Comparison of ENCODE assay signal across 2 cellular contexts in genomic region chr7:27174077-27175004, GRCh38.
TF ChIP-seq lines count a peak whose summit lies in the region.

TSS of gene HOXA10 (minus strand) at chr7:27174320. CDS start at chr7:27174306, 14 bp downstream.

TF ChIP-seq in SK-N-SH, 30 proteins besides CTCF, POLR2A, EP300 and RAD21 (continued from another document):
- no peak for TF ChIP-seq PBX3 (IDR thresholded peaks at IDR 0.05)
- TF ChIP-seq IRF3 (IDR thresholded peaks at IDR 0.05; ENCODE audit: low read depth, low read length), result no peak
- no peak for TF ChIP-seq NFIC (IDR thresholded peaks at IDR 0.05; ENCODE audit: borderline replicate concordance)
- no peak for TF ChIP-seq JUND (IDR thresholded peaks at IDR 0.05)
- TF ChIP-seq GABPA (IDR thresholded peaks at IDR 0.05; ENCODE audit: low read depth), result no peak
- no peak for TF ChIP-seq TCF12 (IDR thresholded peaks at IDR 0.05)
- TF ChIP-seq SIN3A (IDR thresholded peaks at IDR 0.05; ENCODE audit: borderline replicate concordance, low read depth, low read length), result no peak
- no peak for TF ChIP-seq YY1 (IDR thresholded peaks at IDR 0.05; ENCODE audit: low read depth)
- no peak for TF ChIP-seq FOSL2 (IDR thresholded peaks at IDR 0.05; ENCODE audit: borderline replicate concordance, low read depth)
- no peak for TF ChIP-seq TAF1 (IDR thresholded peaks at IDR 0.05; ENCODE audit: borderline replicate concordance, low read depth, low read length)
- TF ChIP-seq FOXM1 (IDR thresholded peaks at IDR 0.05; ENCODE audit: low read depth), result no peak

TF ChIP-seq in SK-N-SH treated with all-trans-retinoic acid at 6 μM for 48 hours, 23 proteins besides CTCF, POLR2A, EP300 and RAD21 (continued from another document):
- TF ChIP-seq POU6F1 (CRISPR knock-in tag; IDR thresholded peaks at IDR 0.05; ENCODE audit: borderline replicate concordance, low read depth) (no peak), CSDC2 (CRISPR knock-in tag; IDR thresholded peaks at IDR 0.05) (no peak), CSRNP3 (CRISPR knock-in tag; IDR thresholded peaks at IDR 0.05) (no peak), ZNF70 (CRISPR knock-in tag; IDR thresholded peaks at IDR 0.05) (no peak), BACH2 (CRISPR knock-in tag; IDR thresholded peaks at IDR 0.05; ENCODE audit: borderline replicate concordance) (no peak), ISL1 (CRISPR knock-in tag; IDR thresholded peaks at IDR 0.05) (no peak), TCF4 (CRISPR knock-in tag; IDR thresholded peaks at IDR 0.05; ENCODE audit: borderline replicate concordance) (no peak), TSHZ2 (CRISPR knock-in tag; IDR thresholded peaks at IDR 0.05) (no peak), ARNTL (CRISPR knock-in tag; IDR thresholded peaks at IDR 0.05; ENCODE audit: borderline replicate concordance, low read depth) (no peak)
